Comparison of ENCODE assay signal across 22 cellular contexts in the genomic region with DNA sequence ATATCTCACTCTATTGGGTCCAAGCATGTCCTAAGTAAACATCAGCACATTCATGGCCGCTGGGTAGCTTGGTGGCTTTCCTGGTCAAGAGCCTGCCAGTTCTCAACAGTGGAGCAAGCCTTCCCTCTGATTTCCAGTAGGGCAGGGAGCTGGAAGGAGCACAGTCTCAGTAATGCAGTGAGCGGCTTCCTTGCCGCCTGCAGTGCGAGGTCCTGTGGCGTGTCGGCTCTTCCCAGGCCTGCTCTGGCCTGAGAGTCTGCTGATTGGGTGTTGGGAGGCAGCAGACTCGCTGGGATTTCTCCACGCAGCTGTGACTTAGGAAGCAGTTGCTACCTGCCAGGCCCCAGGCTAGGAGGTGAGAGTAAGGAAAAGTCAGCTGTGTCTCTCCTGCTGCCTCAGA.
"Had no signal": no experiment of that assay in that cellular context is flagged by ENCODE, and none has a peak within 500 bp of the region (broad histone marks: within the 10 kb centered on the region; RNA-seq: fewer than 3 reads in every experiment).

No MANE protein-coding gene starts in this region.

- H3K27me3 ChIP-seq: heart left ventricle, sigmoid colon, stomach, transverse colon had no signal

- H3K4me3 ChIP-seq: coronary artery, heart left ventricle, lung, sigmoid colon, skin epidermis, stomach, thoracic aorta, transverse colon had no signal

- H3K4me1 ChIP-seq: parathyroid adenoma, transverse colon had no signal

- DNase-seq: effector CD4-positive, alpha-beta T cell; heart left ventricle; hippocampal formation; left colon; left ventricle myocardium superior; mesenchymal stem cell; midbrain; occipital lobe; sigmoid colon; stimulated activated CD4-positive, alpha-beta T cell treated with anti-CD3 and anti-CD28 coated beads, Interleukin-2, amount 100 ng/mL, for 24 hours; stimulated activated CD4-positive, alpha-beta T cell treated with anti-CD3 and anti-CD28 coated beads, Interleukin-4, amount 100 ng/mL, for 4 hours; stimulated activated naive CD4-positive, alpha-beta T cell; stomach; substantia nigra; transverse colon had no signal

- H3K27ac ChIP-seq: coronary artery, heart left ventricle, parathyroid adenoma, sigmoid colon, skin epidermis, stomach, thoracic aorta, transverse colon had no signal

- H3K9me3 Mint-ChIP-seq: natural killer cell treated with Interleukin-12 subunit alpha and Interleukin-12 subunit beta and Interleukin-15 and Interleukin-18, amount 100 ng/mL, for 72 hours had no signal

- H3K9ac ChIP-seq: parathyroid adenoma had no signal

- H3K4me3 Mint-ChIP-seq: natural killer cell treated with Interleukin-12 subunit alpha and Interleukin-12 subunit beta and Interleukin-15 and Interleukin-18, amount 100 ng/mL, for 72 hours had no signal

- H3K9me3 ChIP-seq: heart left ventricle, sigmoid colon, stomach, thoracic aorta, transverse colon had no signal

- ATAC-seq: esophagus mucosa; heart left ventricle; left colon; left ventricle myocardium superior; natural killer cell treated with Interleukin-12 subunit alpha and Interleukin-12 subunit beta and Interleukin-15 and Interleukin-18, amount 100 ng/mL, for 72 hours had no signal

- H3K27me3 Mint-ChIP-seq: natural killer cell treated with Interleukin-12 subunit alpha and Interleukin-12 subunit beta and Interleukin-15 and Interleukin-18, amount 100 ng/mL, for 72 hours had no signal
